ENCODE assay signal across 1 cellular context in the genomic region with DNA sequence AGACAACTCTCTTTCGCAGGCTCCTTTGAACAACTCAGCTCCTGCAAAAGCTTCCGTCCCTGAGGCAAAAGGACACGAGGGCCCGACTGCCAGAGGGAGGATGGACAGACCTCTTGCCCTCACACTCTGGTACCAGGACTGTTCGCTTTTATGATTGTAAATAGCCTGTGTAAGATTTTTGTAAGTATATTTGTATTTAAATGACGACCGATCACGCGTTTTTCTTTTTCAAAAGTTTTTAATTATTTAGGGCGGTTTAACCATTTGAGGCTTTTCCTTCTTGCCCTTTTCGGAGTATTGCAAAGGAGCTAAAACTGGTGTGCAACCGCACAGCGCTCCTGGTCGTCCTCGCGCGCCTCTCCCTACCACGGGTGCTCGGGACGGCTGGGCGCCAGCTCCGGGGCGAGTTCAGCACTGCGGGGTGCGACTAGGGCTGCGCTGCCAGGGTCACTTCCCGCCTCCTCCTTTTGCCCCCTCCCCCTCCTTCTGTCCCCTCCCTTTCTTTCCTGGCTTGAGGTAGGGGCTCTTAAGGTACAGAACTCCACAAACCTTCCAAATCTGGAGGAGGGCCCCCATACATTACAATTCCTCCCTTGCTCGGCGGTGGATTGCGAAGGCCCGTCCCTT.
TF ChIP-seq lines count a peak whose summit lies in the region.

No MANE protein-coding gene starts in this region.

TF ChIP-seq in IMR-90, 13 proteins besides CTCF, POLR2A, EP300 and RAD21 (continued from another document):
- TF ChIP-seq FOS (IDR thresholded peaks at IDR 0.05; ENCODE audit: low read depth, low read length) (no peak), MXI1 (IDR thresholded peaks at IDR 0.05; ENCODE audit: borderline replicate concordance, low read depth, low read length) (no peak), MAFK (IDR thresholded peaks at IDR 0.05; ENCODE audit: low read depth, low read length) (no peak)
